In genomic region chr2:87502948-87503347, GRCh38 we compare ENCODE assay signal across 8 cellular contexts.
DNase-seq lines count a peak whose midpoint lies in the region; ATAC-seq, FAIRE-seq and TF ChIP-seq lines count a peak whose summit lies in the region.
"Not testable (repeated sequence)": the region's sequence is repeated elsewhere in the genome, so short reads cannot be mapped to it uniquely, and the experiment has no call there.

No MANE protein-coding gene starts in this region.

- not testable (repeated sequence) for H3K18ac ChIP-seq in H9 (ENCODE audit: insufficient read length, low read depth, low read length)

- not testable (repeated sequence) for H4K8ac ChIP-seq in H9 (replicated peaks; ENCODE audit: insufficient read length, low read depth, low read length)

- not testable (repeated sequence) for H2BK120ac ChIP-seq in H9 (ENCODE audit: low read depth, low read length, poor library complexity, severe bottlenecking)

- not testable (repeated sequence) for FAIRE-seq in HepG2 (lab: Jason Lieb, UNC)

- DNase-seq in A673 (ENCODE audit: low spot score); DND-41; H9; chondrocyte (ENCODE audit: low spot score); HepG2 (ENCODE audit: low spot score); progenitor cell of endocrine pancreas (ENCODE audit: low spot score, unreplicated experiment): not testable (repeated sequence)

- POLR2A ChIA-PET in A673 (lab: Charles Lee; ENCODE audit: low non-redundant PET); HepG2 (lab: Yijun Ruan, JAX): not testable (repeated sequence)

- H3K27ac Mint-ChIP-seq in H9; chondrocyte (ENCODE audit: unreplicated experiment); progenitor cell of endocrine pancreas: not testable (repeated sequence)

- H3K4me3 Mint-ChIP-seq in H9; chondrocyte (ENCODE audit: unreplicated experiment); progenitor cell of endocrine pancreas (ENCODE audit: low read depth): not testable (repeated sequence)

- not testable (repeated sequence) for H2AFZ ChIP-seq in DND-41 (ENCODE audit: low read depth, low read length); H9 (ENCODE audit: low read length); OCI-LY1 (ENCODE audit: low read length); SU-DHL-6 (ENCODE audit: low read depth, low read length, severe bottlenecking); HepG2 (ENCODE audit: low read length)

- not testable (repeated sequence) for H3K9me2 ChIP-seq in OCI-LY1 (ENCODE audit: low read depth, low read length); SU-DHL-6 (replicated peaks; ENCODE audit: insufficient read depth, low read length)

- not testable (repeated sequence) for H2BK12ac ChIP-seq in H9 (ENCODE audit: insufficient read length, low read depth, low read length)

- H3K27me3 ChIP-seq in A673 (replicated peaks; ENCODE audit: insufficient read depth, low read depth, low read length, poor library complexity); DND-41 (ENCODE audit: insufficient read depth, low read length, poor library complexity); H9 (ENCODE audit: insufficient read depth, low read length); OCI-LY1 (ENCODE audit: insufficient read depth, low read length); SU-DHL-6 (ENCODE audit: low read length); HepG2 (ENCODE audit: control insufficient read depth in 1 of 2, insufficient read depth in 2 of 2, low read length in 2 of 2): not testable (repeated sequence)

- not testable (repeated sequence) for H3K56ac ChIP-seq in H9 (ENCODE audit: insufficient read length, low read depth, low read length)

- no CpG with 5 or more reads among the region's 5 CpGs for WGBS in H9 (ENCODE audit: extremely low coverage, insufficient read length, low lambda C conversion rate)
- 93% methylated on average over 3 of the region's 5 CpGs for WGBS in HepG2 (ENCODE audit: low lambda C conversion rate)

- TF ChIP-seq CTCF in A673 (conservative IDR thresholded peaks at IDR 0.05; ENCODE audit: low read depth, low read length) (peak; percentile 24; the same call in 1 of the 2 replicates), DND-41 (IDR thresholded peaks at IDR 0.05; ENCODE audit: borderline replicate concordance, extremely low read depth, low read length, poor library complexity, severe bottlenecking) (peak; percentile 8), H9 (conservative IDR thresholded peaks at IDR 0.05) (peak; percentile 42; the same call in 2 of the 3 replicates), OCI-LY1 (IDR thresholded peaks at IDR 0.05; ENCODE audit: low read length) (0 out of 2 replicates have a peak, but pooled peaks have one; percentile 5), chondrocyte (IDR thresholded peaks at IDR 0.05) (peak; percentile 68), progenitor cell of endocrine pancreas (IDR thresholded peaks at IDR 0.05; ENCODE audit: unreplicated experiment) (peak; percentile 31)
- not testable (repeated sequence) for TF ChIP-seq CTCF in SU-DHL-6 (IDR thresholded peaks at IDR 0.05; ENCODE audit: insufficient read depth, low read length, poor library complexity, severe bottlenecking); HepG2 (CRISPR knock-in tag; IDR thresholded peaks at IDR 0.05)

- in situ Hi-C loops in HepG2 (cut with HindIII; ENCODE audit: extremely low pct_ligation_motif_present, low pct_unique_long_range_greater_than_20kb), result not testable (repeated sequence)

- not testable (repeated sequence) for H4K5ac ChIP-seq in H9 (ENCODE audit: insufficient read length, low read depth, low read length)

- TF ChIP-seq RAD21 in HepG2 (CRISPR knock-in tag; IDR thresholded peaks at IDR 0.05), result not testable (repeated sequence)

- H3K14ac ChIP-seq in H9 (ENCODE audit: insufficient read depth, low read length), result not testable (repeated sequence)

- H3K4ac ChIP-seq in H9 (ENCODE audit: low read depth, low read length), result not testable (repeated sequence)

- peaks cover 9 to 11% of the 10 kb centered on the region in 2 experiments for H3K4me1 Mint-ChIP-seq in H9
- peaks cover 12% of the 10 kb centered on the region for H3K4me1 Mint-ChIP-seq in chondrocyte (ENCODE audit: low read depth)
- H3K4me1 Mint-ChIP-seq in progenitor cell of endocrine pancreas (ENCODE audit: low read depth), result not testable (repeated sequence)

- H3K79me1 ChIP-seq in H9 (ENCODE audit: insufficient read depth, low read depth, low read length, poor library complexity, severe bottlenecking), result not testable (repeated sequence)

- H4K20me1 ChIP-seq in DND-41 (ENCODE audit: insufficient read depth, low read length); H9 (ENCODE audit: control insufficient read depth, insufficient read depth, insufficient read length); OCI-LY1 (ENCODE audit: insufficient read depth, low read length); SU-DHL-6 (ENCODE audit: low read depth, low read length); HepG2 (ENCODE audit: insufficient read depth, low read length): not testable (repeated sequence)

- peaks cover 15% of the 10 kb centered on the region; the same call in 1 of the 2 replicates for H3K79me2 ChIP-seq in DND-41 (ENCODE audit: insufficient read depth, low read length)
- not testable (repeated sequence) for H3K79me2 ChIP-seq in H9 (ENCODE audit: insufficient read depth, low read length); OCI-LY1 (ENCODE audit: insufficient read depth, low read length); SU-DHL-6 (ENCODE audit: insufficient read depth, low read length); HepG2 (ENCODE audit: insufficient read depth, low read length)

- not testable (repeated sequence) for TF ChIP-seq POLR2A in HepG2 (IDR thresholded peaks at IDR 0.05; ENCODE audit: insufficient read depth in 1 of 2, low read depth in 2 of 2, low read length in 2 of 2)

- H2BK20ac ChIP-seq in H9 (ENCODE audit: low read depth, low read length, poor library complexity, severe bottlenecking), result not testable (repeated sequence)

- intact Hi-C loops in A673 (cut with micrococcal nuclease; ENCODE audit: unreplicated experiment); HepG2 (cut with micrococcal nuclease; ENCODE audit: unreplicated experiment): not testable (repeated sequence)

- not testable (repeated sequence) for H3K4me2 ChIP-seq in DND-41 (ENCODE audit: insufficient read depth, low read length); H9 (ENCODE audit: insufficient read depth, insufficient read length, low read length); OCI-LY1 (ENCODE audit: low read length); HepG2 (ENCODE audit: low read depth, low read length)
- peak overlapping the region; percentile 17 for H3K4me2 ChIP-seq in SU-DHL-6 (ENCODE audit: low read depth, low read length, poor library complexity, severe bottlenecking)

- H2BK5ac ChIP-seq in H9 (ENCODE audit: insufficient read length, low read length), result not testable (repeated sequence)

- H3K9me3 Mint-ChIP-seq in H9; chondrocyte (ENCODE audit: low read depth); progenitor cell of endocrine pancreas (ENCODE audit: low read depth): not testable (repeated sequence)

- BruUV-seq in A673 (replicated peaks; lab: Mats Ljungman, UMichigan); HepG2 (replicated peaks; lab: Mats Ljungman, UMichigan): not testable (repeated sequence)

- not testable (repeated sequence) for H3F3A ChIP-seq in OCI-LY1 (ENCODE audit: insufficient read depth, low read length); SU-DHL-6 (ENCODE audit: insufficient read depth)

- H3K36me3 Mint-ChIP-seq in H9 (ENCODE audit: insufficient read depth in 1 of 3, low read depth in 3 of 3); chondrocyte (ENCODE audit: low read depth); progenitor cell of endocrine pancreas (ENCODE audit: insufficient read depth): not testable (repeated sequence)

- H3K27ac ChIP-seq in A673 (ENCODE audit: low read depth, low read length, poor library complexity, severe bottlenecking); DND-41 (ENCODE audit: low read length); H9 (ENCODE audit: insufficient read length, low read depth, low read length); HepG2 (ENCODE audit: extremely low read length, insufficient read depth, low read length): not testable (repeated sequence)
- H3K27ac ChIP-seq in OCI-LY1 (ENCODE audit: low read depth, low read length, poor library complexity, severe bottlenecking) (peak overlapping the region; percentile 54), SU-DHL-6 (ENCODE audit: low read depth, low read length) (peak overlapping the region; percentile 63)

- CTCF ChIA-PET in A673 (lab: Charles Lee); HepG2 (lab: Yijun Ruan, JAX; ENCODE audit: low intra/inter-chr PET ratio, low total read pairs): not testable (repeated sequence)

- H3K23me2 ChIP-seq in H9 (ENCODE audit: insufficient read length, low read depth, low read length, poor library complexity, severe bottlenecking), result not testable (repeated sequence)

- H2AK5ac ChIP-seq in H9 (ENCODE audit: insufficient read length, low read length), result not testable (repeated sequence)

- TF ChIP-seq EP300 in HepG2 (IDR thresholded peaks at IDR 0.05; ENCODE audit: low read depth in 2 of 2, low read length in 2 of 2); HepG2 (CRISPR knock-in tag; IDR thresholded peaks at IDR 0.05; ENCODE audit: borderline replicate concordance): not testable (repeated sequence)

- H3K23ac ChIP-seq in H9 (ENCODE audit: insufficient read length, low read depth, low read length), result not testable (repeated sequence)

- not testable (repeated sequence) for H3T11ph ChIP-seq in H9 (ENCODE audit: low read length)

- not testable (repeated sequence) for H3K27me3 Mint-ChIP-seq in H9 (ENCODE audit: low read depth); chondrocyte (ENCODE audit: low read depth); progenitor cell of endocrine pancreas

- not testable (repeated sequence) for H3K36me3 ChIP-seq in A673 (ENCODE audit: insufficient read depth, low read length, poor library complexity, severe bottlenecking); DND-41 (ENCODE audit: insufficient read depth, low read length); OCI-LY1 (ENCODE audit: insufficient read depth, low read length); SU-DHL-6 (ENCODE audit: low read length); HepG2 (replicated peaks in 1 of 2; ENCODE audit: control insufficient read depth in 1 of 2, insufficient read depth in 2 of 2, low read length in 2 of 2)

- H3K9ac ChIP-seq in DND-41 (ENCODE audit: low read depth, low read length); H9 (ENCODE audit: extremely low read depth, insufficient read length, low read length); OCI-LY1 (ENCODE audit: low read length); SU-DHL-6 (ENCODE audit: low read length); HepG2 (ENCODE audit: insufficient read depth, low read depth, low read length): not testable (repeated sequence)

- H3K4me1 ChIP-seq in A673 (ENCODE audit: insufficient read depth, low read length, poor library complexity, severe bottlenecking); H9 (ENCODE audit: insufficient read depth, low read length); HepG2 (ENCODE audit: insufficient read depth, low read length): not testable (repeated sequence)
- H3K4me1 ChIP-seq in DND-41 (ENCODE audit: insufficient read depth, low read length), result peaks cover 20% of the 10 kb centered on the region
- peaks cover 58% of the 10 kb centered on the region for H3K4me1 ChIP-seq in OCI-LY1 (ENCODE audit: insufficient read depth, low read length, severe bottlenecking)

- not testable (repeated sequence) for H2BK15ac ChIP-seq in H9 (ENCODE audit: low read depth, low read length)

- not testable (repeated sequence) for H4K91ac ChIP-seq in H9 (ENCODE audit: insufficient read length, low read depth, low read length)

- H3K4me3 ChIP-seq in A673 (ENCODE audit: low read depth, low read length, poor library complexity, severe bottlenecking); DND-41 (ENCODE audit: low read depth in 1 of 2, low read length in 2 of 2); OCI-LY1 (ENCODE audit: low read depth, low read length, poor library complexity, severe bottlenecking); SU-DHL-6 (ENCODE audit: insufficient read depth, low read length, poor library complexity, severe bottlenecking); HepG2 (replicated peaks in 1 of 3; ENCODE audit: insufficient read depth in 1 of 3, low read depth in 2 of 3, low read length in 3 of 3): not testable (repeated sequence)

- ATAC-seq in DND-41 (ENCODE audit: insufficient read depth, low read depth), result not testable (repeated sequence)
- 0 out of 3 replicates have a peak, but pooled peaks have one; percentile 32 for ATAC-seq in HepG2

- not testable (repeated sequence) for H3K9me3 ChIP-seq in A673 (ENCODE audit: low read depth, low read length, poor library complexity, severe bottlenecking); DND-41 (ENCODE audit: insufficient read depth, low read length, severe bottlenecking); H9 (ENCODE audit: control insufficient read depth, low read depth, low read length); OCI-LY1 (ENCODE audit: low read length); SU-DHL-6 (ENCODE audit: insufficient read depth, low read length); HepG2 (ENCODE audit: low read length)
